11 cellular contexts compared by ENCODE assay signal in the genomic region with DNA sequence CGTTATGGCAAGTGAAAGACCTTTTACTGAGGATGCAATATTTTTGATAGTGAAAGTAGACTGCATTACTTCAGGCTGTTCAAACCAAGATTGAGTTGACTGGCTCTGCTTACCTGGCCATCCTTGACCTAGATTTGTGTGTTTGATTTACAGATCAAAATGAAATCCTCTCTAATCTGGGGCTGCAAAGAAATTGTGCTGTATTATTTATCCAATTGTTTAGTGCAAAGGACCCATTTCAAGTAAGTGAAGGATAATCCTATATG. TPM values are rescaled to one million over a fixed set of nuclear protein-coding genes. Genes with fewer than 3 reads are reported as not detected.
A peak's percentile ranks its signal among the peaks of the same experiment; 100 is the strongest.
DNase-seq lines count a peak whose midpoint lies in the region; ATAC-seq and TF ChIP-seq lines count a peak whose summit lies in the region.
"Had no signal": no experiment of that assay in that cellular context is flagged by ENCODE, and none has a peak within 500 bp of the region (broad histone marks: within the 10 kb centered on the region; RNA-seq: fewer than 3 reads in every experiment).

No MANE protein-coding gene starts in this region.

- no peaks in the 10 kb centered on the region for H3K9me2 ChIP-seq in hepatocyte (replicated peaks; ENCODE audit: insufficient read depth)

- no peaks in the 10 kb centered on the region; the same call in 1 of the 2 replicates for H3K9me3 Mint-ChIP-seq in HFFc6
- H3K9me3 Mint-ChIP-seq in activated CD8-positive, alpha-beta T cell treated with anti-CD3 and anti-CD28 coated beads, Interleukin-2, amount 10 ng/mL, durations not matched to agents 7 days and 5 days (ENCODE audit: insufficient read depth), result no peaks in the 10 kb centered on the region
- H3K9me3 Mint-ChIP-seq: activated T-cell treated with anti-CD3 and anti-CD28 coated beads, Interleukin-2, amount 50 U/mL, for 4 hours; central memory CD8-positive, alpha-beta T cell had no signal

- DNase-seq in HFFc6 (no peak), hepatocyte (ENCODE audit: low spot score) (no peak), smooth muscle cell (lab: John Stamatoyannopoulos, UW; ENCODE audit: unreplicated experiment) (no peak), ureter (ENCODE audit: low spot score) (no peak), substantia nigra (lab: John Stamatoyannopoulos, UW) (no peak), NCI-H345 (lab: John Stamatoyannopoulos, UW) (no peak), KBM-7 (no peak)
- DNase-seq in activated CD8-positive, alpha-beta T cell treated with anti-CD3 and anti-CD28 coated beads, Interleukin-2, amount 10 ng/mL, durations not matched to agents 7 days and 5 days, result no peak
- DNase-seq: activated T-cell treated with anti-CD3 and anti-CD28 coated beads, Interleukin-2, amount 50 U/mL, for 4 hours; PC-9 had no signal

- no peaks in the 10 kb centered on the region for H3K79me2 ChIP-seq in hepatocyte
- H3K79me2 ChIP-seq in smooth muscle cell (ENCODE audit: low read depth), result no peaks in the 10 kb centered on the region

- peaks cover 7% of the 10 kb centered on the region; the same call in 1 of the 2 replicates for H3K36me3 Mint-ChIP-seq in HFFc6 (ENCODE audit: low read depth)
- H3K36me3 Mint-ChIP-seq in activated CD8-positive, alpha-beta T cell treated with anti-CD3 and anti-CD28 coated beads, Interleukin-2, amount 10 ng/mL, durations not matched to agents 7 days and 5 days (ENCODE audit: low read depth), result no peaks in the 10 kb centered on the region

- H3K9me3 ChIP-seq in hepatocyte (ENCODE audit: low read depth), result no peaks in the 10 kb centered on the region
- H3K9me3 ChIP-seq in smooth muscle cell (replicated peaks; ENCODE audit: low read depth), result no peaks in the 10 kb centered on the region

- CTCF ChIA-PET in activated CD8-positive, alpha-beta T cell treated with anti-CD3 and anti-CD28 coated beads, Interleukin-2, amount 10 ng/mL, durations not matched to agents 7 days and 5 days (lab: Charles Lee), result interaction anchor here (1.1 to 1.5 kb wide), 2 partner anchors 265 to 425 kb away, joined by 4 to 12 read pairs; no protein-coding TSS in a partner anchor

- TF ChIP-seq CTCF in HFFc6 (IDR thresholded peaks at IDR 0.05) (no peak), hepatocyte (IDR thresholded peaks at IDR 0.05; ENCODE audit: poor library complexity) (no peak), smooth muscle cell (IDR thresholded peaks at IDR 0.05; ENCODE audit: borderline replicate concordance, insufficient read depth, poor library complexity, severe bottlenecking) (no peak)

- H3K36me3 ChIP-seq in hepatocyte (replicated peaks; ENCODE audit: insufficient read depth, low read depth) (no peaks in the 10 kb centered on the region), smooth muscle cell (ENCODE audit: low read depth) (no peaks in the 10 kb centered on the region)

- in situ Hi-C loops in KBM-7 (cut with MboI; ENCODE audit: low pct_unique_long_range_greater_than_20kb, low sequenced_read_pairs), result no loop called here

- H3K4me3 Mint-ChIP-seq in HFFc6, result peak overlapping the region; percentile 84
- no peak overlapping the region for H3K4me3 Mint-ChIP-seq in activated CD8-positive, alpha-beta T cell treated with anti-CD3 and anti-CD28 coated beads, Interleukin-2, amount 10 ng/mL, durations not matched to agents 7 days and 5 days
- H3K4me3 Mint-ChIP-seq: activated T-cell treated with anti-CD3 and anti-CD28 coated beads, Interleukin-2, amount 50 U/mL, for 4 hours; central memory CD8-positive, alpha-beta T cell had no signal

- peak overlapping the region; percentile 67 for H3K9ac ChIP-seq in smooth muscle cell (ENCODE audit: low read depth)

- POLR2A ChIA-PET in activated CD8-positive, alpha-beta T cell treated with anti-CD3 and anti-CD28 coated beads, Interleukin-2, amount 10 ng/mL, durations not matched to agents 7 days and 5 days (lab: Charles Lee), result no interaction called here

- peak overlapping the region; percentile 84 for H3K27ac Mint-ChIP-seq in HFFc6
- peak overlapping the region; percentile 6 for H3K27ac Mint-ChIP-seq in activated CD8-positive, alpha-beta T cell treated with anti-CD3 and anti-CD28 coated beads, Interleukin-2, amount 10 ng/mL, durations not matched to agents 7 days and 5 days

- 23% methylated on average over 1 of the region's 1 CpG for WGBS in hepatocyte (ENCODE audit: low lambda C conversion rate, missing lambda C conversion rate)
- WGBS in smooth muscle cell (ENCODE audit: low lambda C conversion rate), result 8% methylated on average over 1 of the region's 1 CpG

- no peaks in the 10 kb centered on the region; the same call in 1 of the 2 replicates for H3K27me3 Mint-ChIP-seq in HFFc6 (ENCODE audit: insufficient read depth)
- no peaks in the 10 kb centered on the region for H3K27me3 Mint-ChIP-seq in activated CD8-positive, alpha-beta T cell treated with anti-CD3 and anti-CD28 coated beads, Interleukin-2, amount 10 ng/mL, durations not matched to agents 7 days and 5 days (ENCODE audit: low read depth)
- H3K27me3 Mint-ChIP-seq: central memory CD8-positive, alpha-beta T cell had no signal

- H3F3A ChIP-seq in smooth muscle cell (ENCODE audit: low read depth), result peaks cover 13% of the 10 kb centered on the region

- peak overlapping the region; percentile 87 for H3K27ac ChIP-seq in hepatocyte
- peak overlapping the region; percentile 90 for H3K27ac ChIP-seq in smooth muscle cell (ENCODE audit: low read depth)
- H3K27ac ChIP-seq in substantia nigra (ENCODE audit: low read depth, low read length, poor library complexity, severe bottlenecking), result no peak overlapping the region
- H3K27ac ChIP-seq: PC-9 had no signal

- H4K20me1 ChIP-seq in hepatocyte (ENCODE audit: insufficient read depth, poor library complexity, severe bottlenecking), result no peaks in the 10 kb centered on the region
- no peaks in the 10 kb centered on the region for H4K20me1 ChIP-seq in smooth muscle cell (ENCODE audit: low read depth)

- H3K27me3 ChIP-seq in hepatocyte (no peaks in the 10 kb centered on the region), smooth muscle cell (ENCODE audit: low read depth) (no peaks in the 10 kb centered on the region)

- H3K4me3 ChIP-seq in hepatocyte, result peak overlapping the region; percentile 0
- peak overlapping the region; percentile 29 for H3K4me3 ChIP-seq in smooth muscle cell
- H3K4me3 ChIP-seq: PC-9 had no signal

- H2AFZ ChIP-seq in hepatocyte (no peak overlapping the region), smooth muscle cell (ENCODE audit: low read depth) (peak overlapping the region; percentile 64)
- H2AFZ ChIP-seq: PC-9 had no signal

- no peak for ATAC-seq in activated CD8-positive, alpha-beta T cell treated with anti-CD3 and anti-CD28 coated beads, Interleukin-2, amount 10 ng/mL, durations not matched to agents 7 days and 5 days
- ATAC-seq: activated T-cell treated with anti-CD3 and anti-CD28 coated beads, Interleukin-2, amount 50 U/mL, for 4 hours had no signal

- peak overlapping the region; percentile 63 for H3K4me2 ChIP-seq in hepatocyte
- peak overlapping the region; percentile 66 for H3K4me2 ChIP-seq in smooth muscle cell
- H3K4me2 ChIP-seq: PC-9 had no signal

- H3K4me1 ChIP-seq in hepatocyte (ENCODE audit: insufficient read depth) (peaks cover 21% of the 10 kb centered on the region), smooth muscle cell (ENCODE audit: low read depth) (peaks cover 32% of the 10 kb centered on the region)

- peaks cover 82% of the 10 kb centered on the region for H3K4me1 Mint-ChIP-seq in HFFc6 (ENCODE audit: low read depth)
- peaks cover 14% of the 10 kb centered on the region for H3K4me1 Mint-ChIP-seq in activated CD8-positive, alpha-beta T cell treated with anti-CD3 and anti-CD28 coated beads, Interleukin-2, amount 10 ng/mL, durations not matched to agents 7 days and 5 days (ENCODE audit: low read depth)
- H3K4me1 Mint-ChIP-seq: central memory CD8-positive, alpha-beta T cell had no signal

RNA-seq across cellular contexts. Expression of a gene that starts 33.4 kb away (rescaled TPM):
- total RNA-seq in HFFc6 (2021; fragmentation: NEBNext Ultra II Directional; extraction: Animal tissue kit (Norgen Biotek cat#: 25700)), result 10 to 100 TPM; 28.9 to 35.7 (median 31.0) TPM
- total RNA-seq in activated CD8-positive, alpha-beta T cell treated with anti-CD3 and anti-CD28 coated beads, Interleukin-2, amount 10 ng/mL, durations not matched to agents 7 days and 5 days, result 10 to 100 TPM; 42.8 to 44.2 TPM
- total RNA-seq in hepatocyte, result 38.7 and 45.3 TPM in 2 replicates
- polyA plus RNA-seq in hepatocyte, result 20.1 and 21.0 TPM in 2 replicates
- total RNA-seq in smooth muscle cell, result 63.0 and 67.4 TPM in 2 replicates
- polyA plus RNA-seq in smooth muscle cell, result 22.7 and 28.4 TPM in 2 replicates
- 43.0 TPM for total RNA-seq in ureter
